Comparison of ENCODE assay signal across 37 cellular contexts in the genomic region with DNA sequence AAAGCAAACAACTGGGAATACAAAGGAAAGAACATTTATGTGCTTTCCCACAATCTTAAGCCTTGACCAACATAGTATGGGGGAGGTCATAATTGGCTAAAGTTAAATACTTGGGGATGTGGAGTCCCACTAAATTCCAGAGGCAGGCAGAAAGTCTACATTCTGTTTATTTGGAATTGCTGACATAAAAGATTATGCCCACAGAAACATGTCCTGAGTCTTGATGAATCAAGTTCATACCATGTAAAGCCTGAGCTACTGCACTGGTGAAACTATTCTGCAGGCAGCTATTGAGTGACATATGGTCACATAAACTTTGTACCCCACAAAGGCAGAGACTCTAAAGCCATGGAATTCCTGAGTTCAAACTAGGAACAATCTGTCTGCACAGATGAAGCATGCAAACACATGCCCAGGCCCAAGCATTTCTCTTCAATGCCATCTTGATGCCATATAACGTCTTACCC.
DNase-seq lines count a peak whose midpoint lies in the region; ATAC-seq, FAIRE-seq and TF ChIP-seq lines count a peak whose summit lies in the region.
"Had no signal": no experiment of that assay in that cellular context is flagged by ENCODE, and none has a peak within 500 bp of the region (broad histone marks: within the 10 kb centered on the region; RNA-seq: fewer than 3 reads in every experiment).

No MANE protein-coding gene starts in this region.

- dilution Hi-C loops in IMR-90 (cut with HindIII; ENCODE audit: low sequenced_read_pairs, unreplicated experiment): no loop called here

- H3K79me1 ChIP-seq in IMR-90 (ENCODE audit: low read depth in 1 of 2, low read length in 2 of 2) (peaks cover 13 to 46% of the 10 kb centered on the region in 2 experiments), trophoblast cell (ENCODE audit: low read length) (no peaks in the 10 kb centered on the region)

- TF ChIP-seq RAD21 in IMR-90 (IDR thresholded peaks at IDR 0.05; ENCODE audit: low read length): no peak

- H4K8ac ChIP-seq in IMR-90 (ENCODE audit: low read depth in 2 of 2, low read length in 2 of 2) (no peak overlapping the region), trophoblast cell (ENCODE audit: low read depth, low read length) (no peak overlapping the region)

- WGBS in IMR-90 (ENCODE audit: extremely low coverage in 2 of 2, insufficient read length in 1 of 2), 2 experiments: no CpG with 5 or more reads among the region's 1 CpG
- no CpG with 5 or more reads among the region's 1 CpG for whole genome bisulfite sequencing in trophoblast cell (ENCODE audit: extremely low coverage, insufficient coverage, insufficient read length)

- H2BK5ac ChIP-seq in IMR-90 (ENCODE audit: low read depth, low read length, poor library complexity, severe bottlenecking) (peak overlapping the region; percentile 23), trophoblast cell (ENCODE audit: low read depth, low read length, poor library complexity) (no peak overlapping the region)

- CTCF ChIA-PET in IMR-90 (lab: Yijun Ruan, JAX): interaction anchor here (0.7 to 1.3 kb wide), 2 partner anchors 28 to 64 kb away, joined by 3 read pairs; no protein-coding TSS in a partner anchor

- H2AFZ ChIP-seq in IMR-90 (replicated peaks; ENCODE audit: low read length, poor library complexity) (no peak overlapping the region), osteoblast (ENCODE audit: low read length) (no peak overlapping the region), trophoblast cell (ENCODE audit: insufficient read depth, low read length, poor library complexity) (no peak overlapping the region)
- H2AFZ ChIP-seq: PC-9 had no signal

- in situ Hi-C loops in IMR-90 (cut with MboI; ENCODE audit: low sequenced_read_pairs): no loop called here
- in situ Hi-C loops in GM13977 (cut with MboI; ENCODE audit: low pct_unique_long_range_greater_than_20kb, low sequenced_read_pairs, unreplicated experiment): no loop called here

- DNase-seq in IMR-90 (peak; percentile 44), dermis blood vessel endothelial cell (peak; percentile 65), osteoblast (ENCODE audit: insufficient read length, low spot score, missing footprints) (peak; percentile 62), urothelium cell line (ENCODE audit: low spot score) (no peak), GM13977 (ENCODE audit: low spot score) (no peak), trophoblast cell (no peak)
- DNase-seq: activated CD4-positive, alpha-beta T cell treated with anti-CD3 and anti-CD28 coated beads, Interleukin-2, amount 50 U/mL, for 4 hours; activated CD8-positive, alpha-beta memory T cell treated with anti-CD3 and anti-CD28 coated beads, Interleukin-2, amount 10 ng/mL, durations not matched to agents 7 days and 5 days; activated naive CD4-positive, alpha-beta T cell treated with anti-CD3 and anti-CD28 coated beads for 36 hours; activated T-cell treated with anti-CD3 and anti-CD28 coated beads, Interleukin-2, amount 50 U/mL, for 48 hours; adrenal gland; Caco-2; DMS79 treated with DMSO at 0.1 percent for 48 hours; effector CD4-positive, alpha-beta T cell; glutamatergic neuron; islet precursor cell; KG1; left ventricle myocardium inferior; MG63; NCI-H1105; NCI-H2029; NCI-H2227 treated with DMSO at 0.1 percent for 48 hours; NCI-H526; PC-9; posterior cingulate gyrus; right cardiac atrium; SK-N-SH; stimulated activated CD4-positive, alpha-beta T cell treated with anti-CD3 and anti-CD28 coated beads, Interleukin-4, amount 100 ng/mL, for 24 hours; T-helper 17 cell had no signal

- H3K18ac ChIP-seq in IMR-90 (ENCODE audit: low read depth, low read length): no peak overlapping the region
- H3K18ac ChIP-seq in trophoblast cell (ENCODE audit: low read length): no peak overlapping the region

- no peak overlapping the region for H2AK9ac ChIP-seq in IMR-90 (replicated peaks; ENCODE audit: low read depth, low read length, poor library complexity)

- H3K27ac ChIP-seq in BLaER1 (no peak overlapping the region), IMR-90 (ENCODE audit: insufficient read depth, low read length) (no peak overlapping the region), osteoblast (ENCODE audit: low read depth, low read length) (no peak overlapping the region), trophoblast cell (ENCODE audit: low read depth, low read length) (no peak overlapping the region)
- H3K27ac ChIP-seq: adrenal gland, breast epithelium, C4-2B, epithelial cell of prostate, left ventricle myocardium inferior, PC-9, tibial nerve had no signal

- H3K4me3 ChIP-seq in BLaER1 (no peak overlapping the region), IMR-90 (ENCODE audit: insufficient read depth, low read depth, low read length) (no peak overlapping the region), osteoblast (ENCODE audit: insufficient read depth, low read length) (no peak overlapping the region), trophoblast cell (ENCODE audit: low read depth, low read length) (no peak overlapping the region)
- H3K4me3 ChIP-seq: adrenal gland, breast epithelium, left ventricle myocardium inferior, MG63, PC-9, tibial nerve had no signal

- H3K36me3 ChIP-seq in BLaER1 (no peaks in the 10 kb centered on the region), IMR-90 (ENCODE audit: control insufficient read depth, insufficient read depth, low read length) (no peaks in the 10 kb centered on the region), osteoblast (ENCODE audit: insufficient read depth, low read length) (no peaks in the 10 kb centered on the region), trophoblast cell (ENCODE audit: control insufficient read depth in 1 of 2, insufficient read depth in 2 of 2, low read length in 2 of 2) (peaks cover 0 to 2% of the 10 kb centered on the region in 2 experiments)
- H3K36me3 ChIP-seq: adrenal gland, breast epithelium, left ventricle myocardium inferior, MG63, tibial nerve had no signal

- no peaks in the 10 kb centered on the region for H3K9me3 ChIP-seq in BLaER1
- H3K9me3 ChIP-seq in IMR-90 (ENCODE audit: control insufficient read depth, insufficient read depth, low read length): no peaks in the 10 kb centered on the region
- H3K9me3 ChIP-seq in osteoblast (ENCODE audit: low read depth, low read length): no peaks in the 10 kb centered on the region
- no peaks in the 10 kb centered on the region for H3K9me3 ChIP-seq in trophoblast cell (ENCODE audit: insufficient read depth, low read depth, low read length)
- H3K9me3 ChIP-seq: adrenal gland, breast epithelium, Caco-2, left ventricle myocardium inferior, MG63, SK-N-SH, tibial nerve had no signal

- no peak overlapping the region for H2BK15ac ChIP-seq in IMR-90 (ENCODE audit: low read depth, low read length)

- no peaks in the 10 kb centered on the region for H3K27me3 ChIP-seq in BLaER1
- H3K27me3 ChIP-seq in IMR-90 (ENCODE audit: control insufficient read depth, insufficient read depth, low read length): no peaks in the 10 kb centered on the region
- no peaks in the 10 kb centered on the region for H3K27me3 ChIP-seq in osteoblast (ENCODE audit: insufficient read depth, low read length)
- H3K27me3 ChIP-seq in trophoblast cell (ENCODE audit: insufficient read depth, low read length): no peaks in the 10 kb centered on the region
- H3K27me3 ChIP-seq: adrenal gland, breast epithelium, MG63, tibial nerve had no signal

- H3K79me2 ChIP-seq in osteoblast (ENCODE audit: insufficient read depth, low read length): peaks cover 3% of the 10 kb centered on the region
- no peaks in the 10 kb centered on the region for H3K79me2 ChIP-seq in trophoblast cell (ENCODE audit: control insufficient read depth, insufficient read depth, low read length, poor library complexity)

- H4K91ac ChIP-seq in IMR-90 (ENCODE audit: insufficient read depth, low read depth, low read length): no peak overlapping the region
- no peak overlapping the region for H4K91ac ChIP-seq in trophoblast cell (ENCODE audit: low read depth, low read length)

- H3K56ac ChIP-seq in IMR-90 (ENCODE audit: extremely low read depth, insufficient read depth, low read length): no peak overlapping the region

- H2BK20ac ChIP-seq in IMR-90 (ENCODE audit: low read depth, low read length): no peak overlapping the region

- H3K14ac ChIP-seq in IMR-90 (replicated peaks; ENCODE audit: low read depth, low read length): no peak overlapping the region
- no peak overlapping the region for H3K14ac ChIP-seq in trophoblast cell (ENCODE audit: low read length)

- H3K9ac ChIP-seq in BLaER1 (no peak overlapping the region), IMR-90 (ENCODE audit: low read depth, low read length) (no peak overlapping the region), trophoblast cell (ENCODE audit: low read length) (no peak overlapping the region)
- H3K9ac ChIP-seq: SK-N-SH had no signal

- H3K4me1 ChIP-seq in BLaER1 (peaks cover 13% of the 10 kb centered on the region), IMR-90 (ENCODE audit: control insufficient read depth, insufficient read depth, low read length) (peaks cover 6% of the 10 kb centered on the region; the same call in 1 of the 2 replicates), osteoblast (ENCODE audit: insufficient read depth, low read length) (peaks cover 9% of the 10 kb centered on the region), trophoblast cell (ENCODE audit: control insufficient read depth in 1 of 2, insufficient read depth in 2 of 2, low read length in 2 of 2) (no peaks in the 10 kb centered on the region)
- H3K4me1 ChIP-seq: breast epithelium had no signal

- H2AK5ac ChIP-seq in IMR-90 (ENCODE audit: low read depth, low read length) (no peak overlapping the region), trophoblast cell (ENCODE audit: low read length) (no peak overlapping the region)

- BruUV-seq in IMR-90 (replicated peaks; lab: Mats Ljungman, UMichigan): no TSS peak

- intact Hi-C loops in IMR-90 (cut with micrococcal nuclease): no loop called here

- TF ChIP-seq CTCF in IMR-90 (conservative IDR thresholded peaks at IDR 0.05; ENCODE audit: low read depth, low read length) (no peak), osteoblast (IDR thresholded peaks at IDR 0.05; ENCODE audit: extremely low read depth, low read depth, low read length) (no peak), GM13977 (IDR thresholded peaks at IDR 0.05; ENCODE audit: extremely low read depth, insufficient read depth, missing control alignments) (no peak)

- POLR2A ChIA-PET in IMR-90 (lab: Charles Lee; ENCODE audit: unreplicated experiment): no interaction called here

- peaks cover 81% of the 10 kb centered on the region for H4K20me1 ChIP-seq in BLaER1
- H4K20me1 ChIP-seq in IMR-90 (ENCODE audit: insufficient read depth, low read length): peaks cover 26% of the 10 kb centered on the region
- peaks cover 30% of the 10 kb centered on the region for H4K20me1 ChIP-seq in osteoblast (ENCODE audit: insufficient read depth, low read length)

- peak; percentile 74 for ATAC-seq in IMR-90 (ENCODE audit: low read depth)
- no peak for ATAC-seq in HG03025 (IDR thresholded peaks at IDR 0.05; ENCODE audit: low FRiP score, unreplicated experiment)
- ATAC-seq: activated CD4-positive, CD25-positive, alpha-beta regulatory T cell treated with anti-CD3 and anti-CD28 coated beads, Interleukin-2, amount 50 U/mL, for 24 hours; activated CD8-positive, alpha-beta memory T cell treated with anti-CD3 and anti-CD28 coated beads, Interleukin-2, amount 10 ng/mL, durations not matched to agents 7 days and 5 days; right cardiac atrium; T-helper 17 cell had no signal

- H3K23ac ChIP-seq in IMR-90 (ENCODE audit: low read depth, low read length): no peak overlapping the region
- H3K23ac ChIP-seq in trophoblast cell (ENCODE audit: low read length): no peak overlapping the region

- no peak for FAIRE-seq in urothelium cell line (lab: Jason Lieb, UNC)
- FAIRE-seq: TTC549 had no signal

- no peak overlapping the region for H4K12ac ChIP-seq in trophoblast cell (ENCODE audit: low read depth, low read length)

- peak overlapping the region; percentile 20 for H3K4me2 ChIP-seq in BLaER1
- H3K4me2 ChIP-seq in IMR-90 (ENCODE audit: low read depth, low read length): peak overlapping the region; percentile 55; the same call in 1 of the 2 replicates
- H3K4me2 ChIP-seq in osteoblast (ENCODE audit: insufficient read depth, low read length): peak overlapping the region; percentile 23
- no peak overlapping the region for H3K4me2 ChIP-seq in trophoblast cell (ENCODE audit: low read length)
- H3K4me2 ChIP-seq: PC-9, SK-N-SH had no signal

- H2BK120ac ChIP-seq in IMR-90 (ENCODE audit: low read depth, low read length) (no peak overlapping the region), trophoblast cell (ENCODE audit: insufficient read depth, low read length, poor library complexity) (no peak overlapping the region)

- H3K4ac ChIP-seq in IMR-90 (ENCODE audit: low read depth, low read length): no peak overlapping the region
- no peak overlapping the region for H3K4ac ChIP-seq in trophoblast cell (ENCODE audit: low read depth, low read length)

- peaks cover 9% of the 10 kb centered on the region for H3K9me1 ChIP-seq in IMR-90 (ENCODE audit: insufficient read depth, low read length)

- no peak for TF ChIP-seq POLR2A in IMR-90 (IDR thresholded peaks at IDR 0.05; ENCODE audit: low read depth, low read length)

- no peak overlapping the region for H2BK12ac ChIP-seq in trophoblast cell (ENCODE audit: low read length)

- no peak overlapping the region for H4K5ac ChIP-seq in IMR-90 (ENCODE audit: low read depth, low read length)

Comparison
In these comparisons a context has a peak if more than half of its experiments do, and no peak if none do; other contexts are left out.
1. DNase-seq: peak in IMR-90 (single experiment), dermis blood vessel endothelial cell (single experiment) and osteoblast (single experiment); none in urothelium cell line (single experiment), GM13977 (single experiment) and trophoblast cell (0 of 2).